Comparison of ENCODE assay signal across 8 cellular contexts in genomic region chr7:6271694-6272371, GRCh38. TPM values are rescaled to one million over a fixed set of nuclear protein-coding genes. Genes with fewer than 3 reads are reported as not detected.
DNase-seq lines count a peak whose midpoint lies in the region; ATAC-seq and TF ChIP-seq lines count a peak whose summit lies in the region.

No MANE protein-coding gene starts in this region.

- H3K4me1 ChIP-seq in HUES48 (ENCODE audit: control insufficient read depth, insufficient read depth, low read length) (peaks cover 26% of the 10 kb centered on the region), osteoblast (ENCODE audit: insufficient read depth, low read length) (peaks cover 18% of the 10 kb centered on the region)

- H3K4me3 ChIP-seq in HUES48 (ENCODE audit: low read depth, low read length) (peak overlapping the region; percentile 86), foreskin fibroblast (ENCODE audit: low read depth in 1 of 2, low read length in 2 of 2) (peak overlapping the region; percentile 97 to 99), osteoblast (ENCODE audit: insufficient read depth, low read length) (peak overlapping the region; percentile 87)

- peaks cover 26% of the 10 kb centered on the region for H4K20me1 ChIP-seq in osteoblast (ENCODE audit: insufficient read depth, low read length)

- peak; percentile 33 for DNase-seq in NCI-H82 (lab: John Stamatoyannopoulos, UW)
- no peak for DNase-seq in NCI-H82 treated with DMSO at 0.1 percent for 48 hours (lab: John Stamatoyannopoulos, UW; ENCODE audit: unreplicated experiment)
- DNase-seq in activated CD8-positive, alpha-beta memory T cell treated with anti-CD3 and anti-CD28 coated beads, Interleukin-2, amount 50 U/mL, for 48 hours: peak; percentile 57
- DNase-seq in foreskin fibroblast: peak in 1 of 2 donors; percentile 35
- DNase-seq in osteoblast (ENCODE audit: insufficient read length, low spot score, missing footprints): peak; percentile 85
- no peak for DNase-seq in NCI-H1694 (lab: John Stamatoyannopoulos, UW)

- H3K27ac ChIP-seq in HUES48 (ENCODE audit: low read depth, low read length) (no peak overlapping the region), osteoblast (ENCODE audit: low read depth, low read length) (peak overlapping the region; percentile 78)

- H3K27me3 ChIP-seq in HUES48 (ENCODE audit: control insufficient read depth, insufficient read depth, low read length) (peaks cover 18% of the 10 kb centered on the region), osteoblast (ENCODE audit: insufficient read depth, low read length) (no peaks in the 10 kb centered on the region)

- peak overlapping the region; percentile 59 for H2AFZ ChIP-seq in osteoblast (ENCODE audit: low read length)

- no peak for ATAC-seq in GM18517 (IDR thresholded peaks at IDR 0.05; ENCODE audit: unreplicated experiment)

- TF ChIP-seq CTCF in foreskin fibroblast (IDR thresholded peaks at IDR 0.05; ENCODE audit: low read depth, low read length): no peak
- TF ChIP-seq CTCF in osteoblast (IDR thresholded peaks at IDR 0.05; ENCODE audit: extremely low read depth, low read depth, low read length): no peak

- H3K9ac ChIP-seq in HUES48 (ENCODE audit: low read depth, low read length): no peak overlapping the region

- H3K4me2 ChIP-seq in osteoblast (ENCODE audit: insufficient read depth, low read length): peak overlapping the region; percentile 97

- H3K36me3 ChIP-seq in HUES48 (ENCODE audit: control insufficient read depth, insufficient read depth, low read length): no peaks in the 10 kb centered on the region
- H3K36me3 ChIP-seq in osteoblast (ENCODE audit: insufficient read depth, low read length): no peaks in the 10 kb centered on the region

- H3K9me3 ChIP-seq in HUES48 (ENCODE audit: control insufficient read depth, insufficient read depth, low read length) (no peaks in the 10 kb centered on the region), osteoblast (ENCODE audit: low read depth, low read length) (no peaks in the 10 kb centered on the region)

- peaks cover 58% of the 10 kb centered on the region for H3K79me2 ChIP-seq in osteoblast (ENCODE audit: insufficient read depth, low read length)

RNA-seq across cellular contexts. Expression of gene CYTH3, which starts 0.6 kb away (rescaled TPM):
- total RNA-seq in osteoblast: 89.4 and 94.3 TPM in 2 replicates

Comparison
In these comparisons a context has a peak if more than half of its experiments do, and no peak if none do; other contexts are left out.
1. DNase-seq: peak in NCI-H82 (single experiment), activated CD8-positive, alpha-beta memory T cell treated with anti-CD3 and anti-CD28 coated beads, Interleukin-2, amount 50 U/mL, for 48 hours (single experiment) and osteoblast (single experiment); none in NCI-H82 treated with DMSO at 0.1 percent for 48 hours (single experiment) and NCI-H1694 (single experiment).
2. Peak in every context shown above with its lines, with median percentiles within 50 percentile points of each other: H3K4me3 ChIP-seq.